10 cellular contexts compared by ENCODE assay signal in the genomic region with DNA sequence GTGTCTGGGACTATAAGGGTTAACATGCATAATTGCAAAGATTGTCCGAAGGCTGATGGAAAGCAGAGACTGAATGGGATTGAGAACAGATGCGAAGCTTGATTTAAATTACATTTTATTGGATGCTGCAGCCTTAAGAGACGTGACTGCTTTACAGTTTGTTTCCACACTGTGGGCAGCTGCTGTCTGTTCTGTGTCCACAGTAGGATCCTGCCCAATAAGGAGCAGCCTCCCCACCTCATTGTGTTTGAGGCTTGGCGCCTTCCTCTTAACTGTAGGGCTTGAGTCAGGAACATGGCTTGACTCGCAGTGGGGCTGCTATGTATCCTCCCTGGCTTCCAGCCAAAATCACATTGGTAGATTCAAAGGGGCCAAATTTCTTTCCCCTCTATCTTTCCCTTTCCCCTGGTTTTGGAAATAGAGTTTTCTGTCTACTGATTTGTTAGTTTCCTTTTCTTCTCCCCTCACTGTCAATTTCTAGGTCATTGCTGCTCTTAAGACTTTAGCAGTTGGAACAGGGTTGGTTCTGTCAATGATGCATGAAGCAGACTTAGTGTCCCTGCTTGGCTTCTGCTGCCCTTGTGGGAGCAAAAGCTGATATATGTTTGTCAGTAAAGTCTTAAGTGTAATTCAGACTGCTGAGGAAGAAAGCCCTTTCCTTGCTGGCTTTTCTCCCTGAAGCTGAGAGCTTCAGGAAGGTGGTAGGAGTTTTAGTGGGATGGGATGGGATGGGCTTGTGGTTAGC. TPM values are rescaled to one million over a fixed set of nuclear protein-coding genes. Genes with fewer than 3 reads are reported as not detected.
A peak's percentile ranks its signal among the peaks of the same experiment; 100 is the strongest.
DNase-seq lines count a peak whose midpoint lies in the region; ATAC-seq and TF ChIP-seq lines count a peak whose summit lies in the region.
"Had no signal": no experiment of that assay in that cellular context is flagged by ENCODE, and none has a peak within 500 bp of the region (broad histone marks: within the 10 kb centered on the region; RNA-seq: fewer than 3 reads in every experiment).

No MANE protein-coding gene starts in this region.

- DNase-seq in NCI-H2107 treated with DMSO at 0.1 percent for 48 hours (lab: John Stamatoyannopoulos, UW; ENCODE audit: unreplicated experiment) (peak; percentile 31), NCI-H2107 (lab: John Stamatoyannopoulos, UW) (no peak), SJSA1 (ENCODE audit: low read depth in 1 of 2, low spot score in 2 of 2) (peak; percentile 84 to 88), Right ventricle myocardium superior (no peak), brain microvascular endothelial cell (no peak), NOMO-1 treated with DMSO at 0.1 percent for 48 hours (lab: John Stamatoyannopoulos, UW; ENCODE audit: unreplicated experiment) (no peak)
- DNase-seq: activated CD4-positive, alpha-beta T cell treated with anti-CD3 and anti-CD28 coated beads for 1 hour had no signal

- no peaks in the 10 kb centered on the region for H3K36me3 Mint-ChIP-seq in stimulated activated memory B cell treated with anti-CD40 and anti-IgM and Interleukin-4, amounts not matched to agents 10 μg/mL and 1 μg/mL and 100 μg/mL, for 72 hours

- intact Hi-C loops in Right ventricle myocardium superior (cut with DNase I): loop anchor here (2.0 to 10.0 kb wide), 2 partner anchors 51 to 251 kb away; no protein-coding TSS in a partner anchor

- TF ChIP-seq CTCF in brain microvascular endothelial cell (IDR thresholded peaks at IDR 0.05; ENCODE audit: low read depth, low read length, missing control alignments): no peak

- H3K4me3 ChIP-seq in SJSA1 (no peak overlapping the region), brain microvascular endothelial cell (ENCODE audit: low read depth, low read length) (no peak overlapping the region)
- H3K4me3 ChIP-seq: lung had no signal

- peaks cover 62% of the 10 kb centered on the region for H3K4me1 ChIP-seq in SJSA1 (replicated peaks)

- in situ Hi-C loops in brain microvascular endothelial cell (cut with HindIII; ENCODE audit: low pct_ligation_motif_present, low sequenced_read_pairs): loop anchor here (5.0 to 25.0 kb wide), 2 partner anchors 48 to 233 kb away; no protein-coding TSS in a partner anchor

- H3K9me3 ChIP-seq in SJSA1 (replicated peaks): no peaks in the 10 kb centered on the region

- no peaks in the 10 kb centered on the region for H3K9me3 Mint-ChIP-seq in stimulated activated memory B cell treated with anti-CD40 and anti-IgM and Interleukin-4, amounts not matched to agents 10 μg/mL and 1 μg/mL and 100 μg/mL, for 72 hours

- ATAC-seq in Right ventricle myocardium superior (ENCODE audit: poor library complexity): peak; percentile 28
- ATAC-seq in stimulated activated memory B cell treated with anti-CD40 and anti-IgM and Interleukin-4, amounts not matched to agents 10 μg/mL and 1 μg/mL and 100 μg/mL, for 72 hours: no peak
- no peak for ATAC-seq in HG03135 (IDR thresholded peaks at IDR 0.05; ENCODE audit: unreplicated experiment)

- peak overlapping the region; percentile 79 for H3K27ac ChIP-seq in SJSA1
- H3K27ac ChIP-seq in brain microvascular endothelial cell: no peak overlapping the region

- no peak overlapping the region for H3K4me3 Mint-ChIP-seq in stimulated activated memory B cell treated with anti-CD40 and anti-IgM and Interleukin-4, amounts not matched to agents 10 μg/mL and 1 μg/mL and 100 μg/mL, for 72 hours

- H3K27me3 ChIP-seq in SJSA1 (replicated peaks) (no peaks in the 10 kb centered on the region), brain microvascular endothelial cell (replicated peaks) (no peaks in the 10 kb centered on the region)

- H3K27ac Mint-ChIP-seq in stimulated activated memory B cell treated with anti-CD40 and anti-IgM and Interleukin-4, amounts not matched to agents 10 μg/mL and 1 μg/mL and 100 μg/mL, for 72 hours: peak overlapping the region; percentile 7

- H3K36me3 ChIP-seq in SJSA1 (peaks cover 43% of the 10 kb centered on the region), brain microvascular endothelial cell (replicated peaks) (no peaks in the 10 kb centered on the region)

- H3K4me1 Mint-ChIP-seq in stimulated activated memory B cell treated with anti-CD40 and anti-IgM and Interleukin-4, amounts not matched to agents 10 μg/mL and 1 μg/mL and 100 μg/mL, for 72 hours: peaks cover 7% of the 10 kb centered on the region

- no peaks in the 10 kb centered on the region for H3K27me3 Mint-ChIP-seq in stimulated activated memory B cell treated with anti-CD40 and anti-IgM and Interleukin-4, amounts not matched to agents 10 μg/mL and 1 μg/mL and 100 μg/mL, for 72 hours

RNA-seq across cellular contexts. Expression of a gene that starts 5.1 kb away (rescaled TPM):
- 30.7 and 38.5 TPM in 2 replicates for total RNA-seq in SJSA1 (2014; rRNA removed; shearing (Covaris generic))
- total RNA-seq in Right ventricle myocardium superior: 15.8 TPM

RNA-seq across cellular contexts. Expression of a gene that starts 16.2 kb away (rescaled TPM):
- total RNA-seq in SJSA1 (2014; rRNA removed; shearing (Covaris generic)): 95.8 and 97.8 TPM in 2 replicates
- total RNA-seq in Right ventricle myocardium superior: 1.1 TPM

Comparison
In these comparisons a context has a peak if more than half of its experiments do, and no peak if none do; other contexts are left out.
1. DNase-seq: peak in NCI-H2107 treated with DMSO at 0.1 percent for 48 hours (single experiment) and SJSA1 (2 of 2); none in NCI-H2107 (single experiment), Right ventricle myocardium superior (single experiment), brain microvascular endothelial cell (single experiment) and NOMO-1 treated with DMSO at 0.1 percent for 48 hours (single experiment).
2. RNA of a gene that starts 16.2 kb away (total RNA-seq): 95.8 to 97.8 TPM in SJSA1; 1.1 TPM in Right ventricle myocardium superior (single experiment); every median in the first group is over 10 times any median in the second.